In genomic region chr5:126503602-126504104, GRCh38 we compare ENCODE assay signal across 13 cellular contexts.
A peak's percentile ranks its signal among the peaks of the same experiment; 100 is the strongest.
DNase-seq lines count a peak whose midpoint lies in the region; ATAC-seq and TF ChIP-seq lines count a peak whose summit lies in the region.
"Had no signal": no experiment of that assay in that cellular context is flagged by ENCODE, and none has a peak within 500 bp of the region (broad histone marks: within the 10 kb centered on the region; RNA-seq: fewer than 3 reads in every experiment).

No MANE protein-coding gene starts in this region.

- POLR2A ChIA-PET in CD4-positive, alpha-beta memory T cell (lab: Charles Lee; ENCODE audit: partially characterized antibody) = no interaction called here

- no peaks in the 10 kb centered on the region for H3K9me3 ChIP-seq in CD4-positive, alpha-beta memory T cell (ENCODE audit: control insufficient read depth in 1 of 2, low read length in 2 of 2)

- DNase-seq in CD4-positive, alpha-beta memory T cell = peak; percentile 21 to 50 (median 32)
- DNase-seq in fibroblast of villous mesenchyme (ENCODE audit: low read depth) (peak; percentile 71), osteocyte (ENCODE audit: extremely low spot score, unreplicated experiment) (no peak), natural killer cell (no peak)
- DNase-seq: cortex of kidney, DMS53, NCI-H226 had no signal

- CTCF ChIA-PET in CD4-positive, alpha-beta memory T cell (lab: Charles Lee; ENCODE audit: partially characterized antibody) = interaction anchor here (1.0 to 1.5 kb wide), 4 partner anchors 9 to 165 kb away, joined by 3 to 7 read pairs (median 4); no protein-coding TSS in a partner anchor

- no peaks in the 10 kb centered on the region for H3K36me3 Mint-ChIP-seq in CD4-positive, alpha-beta memory T cell
- no peaks in the 10 kb centered on the region for H3K36me3 Mint-ChIP-seq in activated T-helper 17 cell treated with anti-CD3 and anti-CD28 coated beads, Interleukin-2, amount 50 U/mL, for 72 hours (ENCODE audit: low read depth)
- H3K36me3 Mint-ChIP-seq in osteocyte (ENCODE audit: unreplicated experiment) (peaks cover 10% of the 10 kb centered on the region), natural killer cell (no peaks in the 10 kb centered on the region)
- H3K36me3 Mint-ChIP-seq: WTC11 had no signal

- peak overlapping the region in 1 of 8 donors; percentile 13 for H3K4me3 Mint-ChIP-seq in CD4-positive, alpha-beta memory T cell
- H3K4me3 Mint-ChIP-seq in activated T-helper 17 cell treated with anti-CD3 and anti-CD28 coated beads, Interleukin-2, amount 50 U/mL, for 72 hours = peak overlapping the region; percentile 15
- no peak overlapping the region for H3K4me3 Mint-ChIP-seq in osteocyte (ENCODE audit: unreplicated experiment)
- no peak overlapping the region for H3K4me3 Mint-ChIP-seq in natural killer cell
- H3K4me3 Mint-ChIP-seq: nephron, WTC11 had no signal

- H3K36me3 ChIP-seq in CD4-positive, alpha-beta memory T cell (ENCODE audit: insufficient read depth, low read length) = no peaks in the 10 kb centered on the region

- H3K4me3 ChIP-seq in CD4-positive, alpha-beta memory T cell (ENCODE audit: low read length in 2 of 2) = no peak overlapping the region
- no peak overlapping the region for H3K4me3 ChIP-seq in fibroblast of villous mesenchyme (ENCODE audit: low read depth, low read length)

- peaks cover 23 to 33% (median 30%) of the 10 kb centered on the region in 4 donors for H3K4me1 Mint-ChIP-seq in CD4-positive, alpha-beta memory T cell
- H3K4me1 Mint-ChIP-seq in activated T-helper 17 cell treated with anti-CD3 and anti-CD28 coated beads, Interleukin-2, amount 50 U/mL, for 72 hours = peaks cover 4% of the 10 kb centered on the region
- peaks cover 34% of the 10 kb centered on the region for H3K4me1 Mint-ChIP-seq in osteocyte (ENCODE audit: unreplicated experiment)
- peaks cover 2 to 3% of the 10 kb centered on the region in 2 donors for H3K4me1 Mint-ChIP-seq in natural killer cell

- H3K27ac ChIP-seq in CD4-positive, alpha-beta memory T cell (ENCODE audit: low read depth, low read length) = no peak overlapping the region

- no peaks in the 10 kb centered on the region for H3K27me3 Mint-ChIP-seq in CD4-positive, alpha-beta memory T cell
- H3K27me3 Mint-ChIP-seq in activated T-helper 17 cell treated with anti-CD3 and anti-CD28 coated beads, Interleukin-2, amount 50 U/mL, for 72 hours = no peaks in the 10 kb centered on the region
- H3K27me3 Mint-ChIP-seq in osteocyte (ENCODE audit: unreplicated experiment) = no peaks in the 10 kb centered on the region
- no peaks in the 10 kb centered on the region for H3K27me3 Mint-ChIP-seq in natural killer cell (ENCODE audit: low read depth in 2 of 2)

- H3K4me1 ChIP-seq in CD4-positive, alpha-beta memory T cell (ENCODE audit: insufficient read depth, low read length) = peaks cover 18% of the 10 kb centered on the region

- intact Hi-C loops in CD4-positive, alpha-beta memory T cell (cut with micrococcal nuclease) = no loop called here
- intact Hi-C loops in natural killer cell (cut with micrococcal nuclease) = no loop called here

- peak; percentile 92 for ATAC-seq in activated T-helper 17 cell treated with anti-CD3 and anti-CD28 coated beads, Interleukin-2, amount 50 U/mL, for 72 hours (replicated peaks)
- ATAC-seq in HG03175 (IDR thresholded peaks at IDR 0.05; ENCODE audit: unreplicated experiment) (no peak), HG03439 (IDR thresholded peaks at IDR 0.05; ENCODE audit: unreplicated experiment) (no peak), GM18861 (IDR thresholded peaks at IDR 0.05; ENCODE audit: unreplicated experiment) (no peak), natural killer cell (no peak)
- ATAC-seq: WTC11 had no signal

- peak overlapping the region in 6 of 7 donors; percentile 7 to 81 (median 30) for H3K27ac Mint-ChIP-seq in CD4-positive, alpha-beta memory T cell
- H3K27ac Mint-ChIP-seq in activated T-helper 17 cell treated with anti-CD3 and anti-CD28 coated beads, Interleukin-2, amount 50 U/mL, for 72 hours = peak overlapping the region; percentile 67
- peak overlapping the region; percentile 61 for H3K27ac Mint-ChIP-seq in osteocyte (ENCODE audit: unreplicated experiment)
- no peak overlapping the region for H3K27ac Mint-ChIP-seq in natural killer cell
- H3K27ac Mint-ChIP-seq: WTC11 had no signal

- no peaks in the 10 kb centered on the region for H3K27me3 ChIP-seq in CD4-positive, alpha-beta memory T cell (ENCODE audit: insufficient read depth, low read length)

- no peak for TF ChIP-seq CTCF in fibroblast of villous mesenchyme (IDR thresholded peaks at IDR 0.05; ENCODE audit: insufficient read depth, low read depth, low read length)
- no peak for TF ChIP-seq CTCF in osteocyte (IDR thresholded peaks at IDR 0.05)
- TF ChIP-seq CTCF in natural killer cell (IDR thresholded peaks at IDR 0.05) = no peak

- no peaks in the 10 kb centered on the region for H3K9me3 Mint-ChIP-seq in CD4-positive, alpha-beta memory T cell
- no peaks in the 10 kb centered on the region for H3K9me3 Mint-ChIP-seq in activated T-helper 17 cell treated with anti-CD3 and anti-CD28 coated beads, Interleukin-2, amount 50 U/mL, for 72 hours
- H3K9me3 Mint-ChIP-seq in osteocyte (ENCODE audit: unreplicated experiment) = no peaks in the 10 kb centered on the region
- H3K9me3 Mint-ChIP-seq in natural killer cell = no peaks in the 10 kb centered on the region
- H3K9me3 Mint-ChIP-seq: WTC11 had no signal

Comparison
In these comparisons a context has a peak if more than half of its experiments do, and no peak if none do; other contexts are left out.
1. DNase-seq: peak in CD4-positive, alpha-beta memory T cell (5 of 5) and fibroblast of villous mesenchyme (single experiment); none in osteocyte (single experiment) and natural killer cell (single experiment).
2. H3K27ac Mint-ChIP-seq: peak in CD4-positive, alpha-beta memory T cell (6 of 7), activated T-helper 17 cell treated with anti-CD3 and anti-CD28 coated beads, Interleukin-2, amount 50 U/mL, for 72 hours (single experiment) and osteocyte (single experiment); none in natural killer cell (0 of 2).